ENCODE assay signal across 9 cellular contexts in the genomic region with DNA sequence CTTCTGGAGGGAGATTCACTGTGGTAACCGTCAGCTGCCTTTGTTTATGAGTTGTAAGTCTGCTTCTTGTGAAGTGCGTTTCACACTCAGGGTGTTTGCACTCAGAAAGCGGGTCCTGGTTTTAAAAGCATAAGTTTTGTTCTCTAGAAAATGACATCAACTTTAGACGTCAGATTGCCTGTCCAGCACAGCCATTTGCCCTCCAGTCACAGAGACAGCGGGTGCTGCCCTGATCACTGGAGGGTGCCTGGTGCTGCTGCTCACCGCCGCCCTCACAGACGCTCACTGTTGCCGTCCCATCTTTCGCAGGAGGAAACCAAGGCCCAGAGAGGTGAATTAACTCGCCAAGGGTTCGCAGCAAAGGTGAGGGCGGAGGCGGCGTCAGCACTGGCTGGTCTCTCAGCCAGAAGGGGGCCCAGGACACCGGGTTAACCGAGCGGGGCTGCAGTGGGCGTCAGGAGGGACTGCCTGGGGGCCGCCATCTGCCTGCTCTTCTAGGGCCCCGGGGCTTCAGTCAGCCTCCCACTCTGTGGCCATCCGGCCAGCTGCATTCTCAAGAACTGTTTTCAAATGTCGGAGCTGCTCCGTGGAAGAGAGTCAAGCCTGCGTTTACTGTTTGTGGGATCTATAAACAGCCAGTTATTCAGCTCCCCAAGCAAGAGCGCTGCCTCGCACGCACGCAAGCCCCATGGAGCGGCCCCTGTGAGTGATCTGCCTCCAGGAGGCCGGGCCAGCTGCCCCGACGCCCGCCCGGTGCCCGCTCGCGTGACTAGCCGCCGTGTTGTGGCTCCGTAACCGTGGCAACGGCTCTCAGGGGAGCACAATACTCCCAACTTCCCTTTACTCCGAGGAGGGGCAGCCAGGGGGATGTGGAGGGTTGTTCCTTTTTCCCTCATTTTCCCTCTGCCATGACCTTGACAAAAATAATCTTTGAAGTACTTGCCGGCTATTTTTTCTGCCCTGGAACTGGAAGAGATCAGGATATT. TPM values are rescaled to one million over a fixed set of nuclear protein-coding genes. Genes with fewer than 3 reads are reported as not detected.
DNase-seq lines count a peak whose midpoint lies in the region; ATAC-seq, FAIRE-seq and TF ChIP-seq lines count a peak whose summit lies in the region.
"Had no signal": no experiment of that assay in that cellular context is flagged by ENCODE, and none has a peak within 500 bp of the region (broad histone marks: within the 10 kb centered on the region; RNA-seq: fewer than 3 reads in every experiment).

No MANE protein-coding gene starts in this region.

- H3K4me3 Mint-ChIP-seq in IgD-negative memory B cell, result peak overlapping the region; percentile 52 to 84 (median 67)
- H3K4me3 Mint-ChIP-seq: central memory CD8-positive, alpha-beta T cell had no signal

- no peaks in the 10 kb centered on the region for H4K20me1 ChIP-seq in PC-9 (ENCODE audit: insufficient read depth)

- H3K4me3 ChIP-seq in PC-9 (no peak overlapping the region), ascending aorta (peak overlapping the region; percentile 3 to 57), skin epidermis (peak overlapping the region in 2 of 7 experiments; percentile 3 to 6)

- H3K27ac ChIP-seq in PC-9 (no peak overlapping the region), ascending aorta (peak overlapping the region in 1 of 2 donors; percentile 66), skin epidermis (peak overlapping the region in 20 of 21 experiments; percentile 14 to 97 (median 77))

- CTCF ChIA-PET in GM10248 (lab: Yijun Ruan, JAX) (interaction anchor here (1.1 to 2.5 kb wide), 5 partner anchors 25 to 83 kb away, joined by 3 to 8 read pairs (median 6); no protein-coding TSS in a partner anchor), PC-9 (lab: Charles Lee) (no interaction called here)

- ATAC-seq in GM21737 (IDR thresholded peaks at IDR 0.05; ENCODE audit: unreplicated experiment), result peak; percentile 73

- H3K4me2 ChIP-seq in PC-9, result no peak overlapping the region

- TF ChIP-seq POLR2A in H54 (IDR thresholded peaks at IDR 0.05; ENCODE audit: low read depth, low read length), result no peak

- H3K36me3 Mint-ChIP-seq in IgD-negative memory B cell, result no peaks in the 10 kb centered on the region

- H3K36me3 ChIP-seq in PC-9 (ENCODE audit: low read depth) (no peaks in the 10 kb centered on the region), ascending aorta (no peaks in the 10 kb centered on the region)

- no peaks in the 10 kb centered on the region for H3K9me3 ChIP-seq in PC-9 (ENCODE audit: insufficient read depth, low read depth)
- no peaks in the 10 kb centered on the region for H3K9me3 ChIP-seq in ascending aorta

- H3K27me3 ChIP-seq in PC-9 (ENCODE audit: insufficient read depth, low read depth), result no peaks in the 10 kb centered on the region
- no peaks in the 10 kb centered on the region for H3K27me3 ChIP-seq in ascending aorta

- DNase-seq in GM10248 (ENCODE audit: extremely low spot score) (peak; percentile 85), PC-9 (peak in 1 of 2 experiments; percentile 91), ascending aorta (ENCODE audit: low spot score in 2 of 2) (peak; percentile 84 to 89), iPS-NIHi11 (ENCODE audit: low spot score) (peak; percentile 91), H54 (ENCODE audit: insufficient read length, low spot score) (no peak)

- no peaks in the 10 kb centered on the region for H3K79me2 ChIP-seq in PC-9 (ENCODE audit: low read depth)

- BruUV-seq in PC-9 (replicated peaks; lab: Mats Ljungman, UMichigan), result TSS peak; percentile 65

- H3K27me3 Mint-ChIP-seq in IgD-negative memory B cell, result peaks cover 34% of the 10 kb centered on the region

- POLR2A ChIA-PET in GM10248 (lab: Yijun Ruan, JAX) (interaction anchor here (0.5 to 1.1 kb wide), 4 partner anchors 9 to 76 kb away, joined by 3 to 5 read pairs (median 3); no protein-coding TSS in a partner anchor), PC-9 (lab: Charles Lee; ENCODE audit: unreplicated experiment) (interaction anchor here (0.7 kb wide), 1 partner anchor 15 kb away, joined by 7 read pairs; no protein-coding TSS in a partner anchor)

- FAIRE-seq in H54 (lab: Jason Lieb, UNC), result no peak

- H3K9me3 Mint-ChIP-seq in IgD-negative memory B cell, result peaks cover 0 to 6% (median 0%) of the 10 kb centered on the region in 3 donors
- H3K9me3 Mint-ChIP-seq: central memory CD8-positive, alpha-beta T cell had no signal

- H3F3A ChIP-seq in PC-9 (ENCODE audit: insufficient read depth, low read depth), result no peaks in the 10 kb centered on the region

- H3K27ac Mint-ChIP-seq in IgD-negative memory B cell, result peak overlapping the region; percentile 71 to 86 (median 82)

- intact Hi-C loops in PC-9 (cut with micrococcal nuclease; ENCODE audit: unreplicated experiment) (loop anchor here (1.0 kb wide), 1 partner anchor 14 kb away; no protein-coding TSS in a partner anchor), ascending aorta (cut with DNase I) (no loop called here)

- TF ChIP-seq CTCF in GM10248 (IDR thresholded peaks at IDR 0.05; ENCODE audit: control extremely low read depth, extremely low read depth, low read depth, missing control alignments), result peak; percentile 26
- no peak for TF ChIP-seq CTCF in PC-9 (conservative IDR thresholded peaks at IDR 0.05)
- no peak for TF ChIP-seq CTCF in ascending aorta (IDR thresholded peaks at IDR 0.05)

- no peaks in the 10 kb centered on the region for H3K9me2 ChIP-seq in PC-9 (ENCODE audit: insufficient read depth)

- no peak overlapping the region for H2AFZ ChIP-seq in PC-9

- H3K4me1 ChIP-seq in PC-9 (replicated peaks; ENCODE audit: insufficient read depth) (peaks cover 11% of the 10 kb centered on the region), ascending aorta (peaks cover 3 to 4% of the 10 kb centered on the region in 2 donors)

- peaks cover 19 to 22% (median 21%) of the 10 kb centered on the region in 3 donors for H3K4me1 Mint-ChIP-seq in IgD-negative memory B cell
- H3K4me1 Mint-ChIP-seq: central memory CD8-positive, alpha-beta T cell had no signal

RNA-seq across cellular contexts. Expression of gene EXOC3, which starts 43.4 kb away (rescaled TPM):
- polyA plus RNA-seq in IgD-negative memory B cell, result 25.8 TPM
- 155 and 188 TPM in 2 replicates for total RNA-seq in PC-9 (2021)
- 56.7 TPM for total RNA-seq in ascending aorta
